Comparison of ENCODE assay signal across 8 cellular contexts in genomic region chr11:65468874-65469333, GRCh38. TPM values are rescaled to one million over a fixed set of nuclear protein-coding genes. Genes with fewer than 3 reads are reported as not detected.
DNase-seq lines count a peak whose midpoint lies in the region; ATAC-seq, FAIRE-seq and TF ChIP-seq lines count a peak whose summit lies in the region.

No MANE protein-coding gene starts in this region.

- peak overlapping the region; percentile 4 to 18 for H3K4me3 Mint-ChIP-seq in activated T-cell treated with anti-CD3 and anti-CD28 coated beads, Interleukin-2, amount 50 U/mL, for 72 hours

- peaks cover 49% of the 10 kb centered on the region for H3K4me1 Mint-ChIP-seq in activated T-cell treated with anti-CD3 and anti-CD28 coated beads, Interleukin-2, amount 50 U/mL, for 72 hours (ENCODE audit: low read depth)

- H3K27ac Mint-ChIP-seq in activated T-cell treated with anti-CD3 and anti-CD28 coated beads, Interleukin-2, amount 50 U/mL, for 72 hours, result no peak overlapping the region

- peaks cover 5% of the 10 kb centered on the region for H3K4me1 ChIP-seq in smooth muscle cell (ENCODE audit: low read depth)

- peaks cover 17% of the 10 kb centered on the region for H3F3A ChIP-seq in smooth muscle cell (ENCODE audit: low read depth)

- no peaks in the 10 kb centered on the region for H3K36me3 ChIP-seq in smooth muscle cell (ENCODE audit: low read depth)

- FAIRE-seq in GM18507 (lab: Jason Lieb, UNC), result peak; percentile 53

- 17% methylated on average over 3 of the region's 3 CpGs for WGBS in smooth muscle cell (ENCODE audit: low lambda C conversion rate)

- H3K27ac ChIP-seq in smooth muscle cell (ENCODE audit: low read depth), result no peak overlapping the region

- no peaks in the 10 kb centered on the region for H3K9me3 Mint-ChIP-seq in activated T-cell treated with anti-CD3 and anti-CD28 coated beads, Interleukin-2, amount 50 U/mL, for 72 hours

- no peak overlapping the region for H2AFZ ChIP-seq in smooth muscle cell (ENCODE audit: low read depth)

- no peak overlapping the region for H3K9ac ChIP-seq in smooth muscle cell (ENCODE audit: low read depth)

- no peaks in the 10 kb centered on the region for H3K36me3 Mint-ChIP-seq in activated T-cell treated with anti-CD3 and anti-CD28 coated beads, Interleukin-2, amount 50 U/mL, for 72 hours (ENCODE audit: insufficient read depth in 2 of 2)

- DNase-seq in AML-193 (lab: John Stamatoyannopoulos, UW) (peak; percentile 54 to 60), GM18507 (ENCODE audit: extremely low spot score, insufficient read length, low read depth) (no peak), NCI-H345 treated with DMSO at 0.1 percent for 48 hours (lab: John Stamatoyannopoulos, UW; ENCODE audit: unreplicated experiment) (peak; percentile 45), foreskin fibroblast (peak in 1 of 2 donors; percentile 39), smooth muscle cell (lab: John Stamatoyannopoulos, UW; ENCODE audit: unreplicated experiment) (no peak)
- peak; percentile 77 to 81 for DNase-seq in activated T-cell treated with anti-CD3 and anti-CD28 coated beads, Interleukin-2, amount 50 U/mL, for 72 hours

- no peaks in the 10 kb centered on the region for H3K9me3 ChIP-seq in smooth muscle cell (replicated peaks; ENCODE audit: low read depth)

- H3K4me2 ChIP-seq in smooth muscle cell, result no peak overlapping the region

- H4K20me1 ChIP-seq in smooth muscle cell (ENCODE audit: low read depth), result no peaks in the 10 kb centered on the region

- H3K27me3 Mint-ChIP-seq in activated T-cell treated with anti-CD3 and anti-CD28 coated beads, Interleukin-2, amount 50 U/mL, for 72 hours (ENCODE audit: low read depth), result no peaks in the 10 kb centered on the region

- ATAC-seq in activated T-cell treated with anti-CD3 and anti-CD28 coated beads, Interleukin-2, amount 50 U/mL, for 72 hours (replicated peaks in 1 of 2), result peak; percentile 64 to 71
- ATAC-seq in GM18858 (IDR thresholded peaks at IDR 0.05; ENCODE audit: unreplicated experiment) (no peak), HG02678 (IDR thresholded peaks at IDR 0.05; ENCODE audit: unreplicated experiment) (no peak)

- H3K4me3 ChIP-seq in foreskin fibroblast (ENCODE audit: low read depth in 1 of 2, low read length in 2 of 2) (no peak overlapping the region), smooth muscle cell (no peak overlapping the region)

- TF ChIP-seq CTCF in foreskin fibroblast (IDR thresholded peaks at IDR 0.05; ENCODE audit: low read depth, low read length) (peak; percentile 40), smooth muscle cell (IDR thresholded peaks at IDR 0.05; ENCODE audit: borderline replicate concordance, insufficient read depth, poor library complexity, severe bottlenecking) (peak; percentile 41)

- H3K27me3 ChIP-seq in smooth muscle cell (ENCODE audit: low read depth), result no peaks in the 10 kb centered on the region

- H3K79me2 ChIP-seq in smooth muscle cell (ENCODE audit: low read depth), result peaks cover 34% of the 10 kb centered on the region

RNA-seq across cellular contexts. Expression of gene MALAT1, which starts 29.9 kb away (rescaled TPM):
- over 10,000 TPM in 1 of 2 donors, 1,000 to 10,000 TPM in 1; 8,391 to 13,279 TPM for total RNA-seq in activated T-cell treated with anti-CD3 and anti-CD28 coated beads, Interleukin-2, amount 50 U/mL, for 72 hours
- 7,019 and 7,386 TPM in 2 replicates for total RNA-seq in smooth muscle cell
- 6,158 and 16,096 TPM in 2 replicates for polyA plus RNA-seq in smooth muscle cell

RNA-seq across cellular contexts. Expression of gene NEAT1, which starts 46.3 kb away (rescaled TPM):
- total RNA-seq in activated T-cell treated with anti-CD3 and anti-CD28 coated beads, Interleukin-2, amount 50 U/mL, for 72 hours, result 1,000 to 10,000 TPM in 1 of 2 donors, 100 to 1,000 TPM in 1; 678 to 1,151 TPM
- total RNA-seq in smooth muscle cell, result 142 and 155 TPM in 2 replicates
- 14.9 and 84.6 TPM in 2 replicates for polyA plus RNA-seq in smooth muscle cell

RNA-seq across cellular contexts. Expression of gene SCYL1, which starts 56.0 kb away (rescaled TPM):
- total RNA-seq in activated T-cell treated with anti-CD3 and anti-CD28 coated beads, Interleukin-2, amount 50 U/mL, for 72 hours, result 10 to 100 TPM; 77.9 to 83.4 TPM
- 66.6 and 90.8 TPM in 2 replicates for total RNA-seq in smooth muscle cell
- 108 and 123 TPM in 2 replicates for polyA plus RNA-seq in smooth muscle cell

Comparison
In these comparisons a context has a peak if more than half of its experiments do, and no peak if none do; other contexts are left out.
1. DNase-seq: peak in AML-193 (2 of 2), NCI-H345 treated with DMSO at 0.1 percent for 48 hours (single experiment) and activated T-cell treated with anti-CD3 and anti-CD28 coated beads, Interleukin-2, amount 50 U/mL, for 72 hours (2 of 2); none in GM18507 (single experiment) and smooth muscle cell (single experiment).
2. ATAC-seq: peak in activated T-cell treated with anti-CD3 and anti-CD28 coated beads, Interleukin-2, amount 50 U/mL, for 72 hours (2 of 2); none in GM18858 (single experiment) and HG02678 (single experiment).